1 cellular context compared by ENCODE assay signal in genomic region chr1:151189638-151190445, GRCh38.
TF ChIP-seq lines count a peak whose summit lies in the region.

VPS72 (minus strand) TSS chr1:151190197; CDS start chr1:151190121, 76 bp downstream.

TF ChIP-seq in GM23338, 12 proteins besides CTCF, POLR2A, EP300 and RAD21 (continued from another document):
- TF ChIP-seq, protein P1, sequence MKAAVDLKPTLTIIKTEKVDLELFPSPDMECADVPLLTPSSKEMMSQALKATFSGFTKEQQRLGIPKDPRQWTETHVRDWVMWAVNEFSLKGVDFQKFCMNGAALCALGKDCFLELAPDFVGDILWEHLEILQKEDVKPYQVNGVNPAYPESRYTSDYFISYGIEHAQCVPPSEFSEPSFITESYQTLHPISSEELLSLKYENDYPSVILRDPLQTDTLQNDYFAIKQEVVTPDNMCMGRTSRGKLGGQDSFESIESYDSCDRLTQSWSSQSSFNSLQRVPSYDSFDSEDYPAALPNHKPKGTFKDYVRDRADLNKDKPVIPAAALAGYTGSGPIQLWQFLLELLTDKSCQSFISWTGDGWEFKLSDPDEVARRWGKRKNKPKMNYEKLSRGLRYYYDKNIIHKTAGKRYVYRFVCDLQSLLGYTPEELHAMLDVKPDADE (IDR thresholded peaks at IDR 0.05) = peak; percentile 93
- TF ChIP-seq STAT1 (IDR thresholded peaks at IDR 0.05; ENCODE audit: unreplicated experiment) (no peak), CREB1 (CRISPR knock-in tag; IDR thresholded peaks at IDR 0.05; ENCODE audit: low read depth) (peak; percentile 27; the same call in 1 of the 2 replicates), POLR2AphosphoS5 (IDR thresholded peaks at IDR 0.05; ENCODE audit: low read depth) (peak; percentile 87), EZH2phosphoT487 (IDR thresholded peaks at IDR 0.05; ENCODE audit: unreplicated experiment) (no peak)
- TF ChIP-seq, protein P2, sequence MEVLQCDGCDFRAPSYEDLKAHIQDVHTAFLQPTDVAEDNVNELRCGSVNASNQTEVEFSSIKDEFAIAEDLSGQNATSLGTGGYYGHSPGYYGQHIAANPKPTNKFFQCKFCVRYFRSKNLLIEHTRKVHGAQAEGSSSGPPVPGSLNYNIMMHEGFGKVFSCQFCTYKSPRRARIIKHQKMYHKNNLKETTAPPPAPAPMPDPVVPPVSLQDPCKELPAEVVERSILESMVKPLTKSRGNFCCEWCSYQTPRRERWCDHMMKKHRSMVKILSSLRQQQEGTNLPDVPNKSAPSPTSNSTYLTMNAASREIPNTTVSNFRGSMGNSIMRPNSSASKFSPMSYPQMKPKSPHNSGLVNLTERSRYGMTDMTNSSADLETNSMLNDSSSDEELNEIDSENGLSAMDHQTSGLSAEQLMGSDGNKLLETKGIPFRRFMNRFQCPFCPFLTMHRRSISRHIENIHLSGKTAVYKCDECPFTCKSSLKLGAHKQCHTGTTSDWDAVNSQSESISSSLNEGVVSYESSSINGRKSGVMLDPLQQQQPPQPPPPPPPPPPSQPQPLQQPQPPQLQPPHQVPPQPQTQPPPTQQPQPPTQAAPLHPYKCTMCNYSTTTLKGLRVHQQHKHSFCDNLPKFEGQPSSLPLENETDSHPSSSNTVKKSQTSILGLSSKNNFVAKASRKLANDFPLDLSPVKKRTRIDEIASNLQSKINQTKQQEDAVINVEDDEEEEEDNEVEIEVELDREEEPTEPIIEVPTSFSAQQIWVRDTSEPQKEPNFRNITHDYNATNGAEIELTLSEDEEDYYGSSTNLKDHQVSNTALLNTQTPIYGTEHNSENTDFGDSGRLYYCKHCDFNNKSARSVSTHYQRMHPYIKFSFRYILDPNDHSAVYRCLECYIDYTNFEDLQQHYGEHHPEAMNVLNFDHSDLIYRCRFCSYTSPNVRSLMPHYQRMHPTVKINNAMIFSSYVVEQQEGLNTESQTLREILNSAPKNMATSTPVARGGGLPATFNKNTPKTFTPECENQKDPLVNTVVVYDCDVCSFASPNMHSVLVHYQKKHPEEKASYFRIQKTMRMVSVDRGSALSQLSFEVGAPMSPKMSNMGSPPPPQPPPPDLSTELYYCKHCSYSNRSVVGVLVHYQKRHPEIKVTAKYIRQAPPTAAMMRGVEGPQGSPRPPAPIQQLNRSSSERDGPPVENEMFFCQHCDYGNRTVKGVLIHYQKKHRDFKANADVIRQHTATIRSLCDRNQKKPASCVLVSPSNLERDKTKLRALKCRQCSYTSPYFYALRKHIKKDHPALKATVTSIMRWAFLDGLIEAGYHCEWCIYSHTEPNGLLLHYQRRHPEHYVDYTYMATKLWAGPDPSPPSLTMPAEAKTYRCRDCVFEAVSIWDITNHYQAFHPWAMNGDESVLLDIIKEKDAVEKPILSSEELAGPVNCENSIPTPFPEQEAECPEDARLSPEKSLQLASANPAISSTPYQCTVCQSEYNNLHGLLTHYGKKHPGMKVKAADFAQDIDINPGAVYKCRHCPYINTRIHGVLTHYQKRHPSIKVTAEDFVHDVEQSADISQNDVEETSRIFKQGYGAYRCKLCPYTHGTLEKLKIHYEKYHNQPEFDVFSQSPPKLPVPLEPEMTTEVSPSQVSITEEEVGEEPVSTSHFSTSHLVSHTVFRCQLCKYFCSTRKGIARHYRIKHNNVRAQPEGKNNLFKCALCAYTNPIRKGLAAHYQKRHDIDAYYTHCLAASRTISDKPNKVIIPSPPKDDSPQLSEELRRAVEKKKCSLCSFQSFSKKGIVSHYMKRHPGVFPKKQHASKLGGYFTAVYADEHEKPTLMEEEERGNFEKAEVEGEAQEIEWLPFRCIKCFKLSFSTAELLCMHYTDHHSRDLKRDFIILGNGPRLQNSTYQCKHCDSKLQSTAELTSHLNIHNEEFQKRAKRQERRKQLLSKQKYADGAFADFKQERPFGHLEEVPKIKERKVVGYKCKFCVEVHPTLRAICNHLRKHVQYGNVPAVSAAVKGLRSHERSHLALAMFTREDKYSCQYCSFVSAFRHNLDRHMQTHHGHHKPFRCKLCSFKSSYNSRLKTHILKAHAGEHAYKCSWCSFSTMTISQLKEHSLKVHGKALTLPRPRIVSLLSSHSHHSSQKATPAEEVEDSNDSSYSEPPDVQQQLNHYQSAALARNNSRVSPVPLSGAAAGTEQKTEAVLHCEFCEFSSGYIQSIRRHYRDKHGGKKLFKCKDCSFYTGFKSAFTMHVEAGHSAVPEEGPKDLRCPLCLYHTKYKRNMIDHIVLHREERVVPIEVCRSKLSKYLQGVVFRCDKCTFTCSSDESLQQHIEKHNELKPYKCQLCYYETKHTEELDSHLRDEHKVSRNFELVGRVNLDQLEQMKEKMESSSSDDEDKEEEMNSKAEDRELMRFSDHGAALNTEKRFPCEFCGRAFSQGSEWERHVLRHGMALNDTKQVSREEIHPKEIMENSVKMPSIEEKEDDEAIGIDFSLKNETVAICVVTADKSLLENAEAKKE (CRISPR knock-in tag; IDR thresholded peaks at IDR 0.05) = no peak
